Comparison of ENCODE assay signal across 9 cellular contexts in genomic region chr2:201680743-201681142, GRCh38. TPM values are rescaled to one million over a fixed set of nuclear protein-coding genes. Genes with fewer than 3 reads are reported as not detected.
DNase-seq lines count a peak whose midpoint lies in the region; ATAC-seq and TF ChIP-seq lines count a peak whose summit lies in the region.
"Had no signal": no experiment of that assay in that cellular context is flagged by ENCODE, and none has a peak within 500 bp of the region (broad histone marks: within the 10 kb centered on the region; RNA-seq: fewer than 3 reads in every experiment).

No MANE protein-coding gene starts in this region.

- WGBS in esophagus muscularis mucosa = 44% methylated on average over 9 of the region's 9 CpGs
- 43 to 57% (median 49%) methylated on average over 9 of the region's 9 CpGs for WGBS in stomach, 5 donors

- CTCF ChIA-PET in AG04449 (lab: Yijun Ruan, JAX) = interaction anchor here (1.2 to 3.0 kb wide), 3 partner anchors 13 to 17 kb away, joined by 3 to 9 read pairs (median 5); no protein-coding TSS in a partner anchor

- no peak for ATAC-seq in sciatic nerve
- ATAC-seq in HG03565 (IDR thresholded peaks at IDR 0.05; ENCODE audit: unreplicated experiment) = no peak

- no peaks in the 10 kb centered on the region for H3K79me2 ChIP-seq in OCI-LY3 (ENCODE audit: low read length)

- H3K36me3 ChIP-seq in OCI-LY3 (replicated peaks; ENCODE audit: low read depth, low read length) = no peaks in the 10 kb centered on the region
- no peaks in the 10 kb centered on the region for H3K36me3 ChIP-seq in esophagus muscularis mucosa
- no peaks in the 10 kb centered on the region for H3K36me3 ChIP-seq in stomach

- POLR2A ChIA-PET in AG04449 (lab: Yijun Ruan, JAX) = no interaction called here

- DNase-seq in AG04449 (ENCODE audit: low read depth, low spot score) (no peak), ELF-1 (ENCODE audit: low read depth, low spot score) (peak; percentile 72), esophagus muscularis mucosa (ENCODE audit: extremely low spot score) (peak; percentile 47), glomerular visceral epithelial cell (ENCODE audit: extremely low spot score) (no peak), sciatic nerve (ENCODE audit: low spot score) (no peak), stomach (no peak)
- DNase-seq: activated T-cell treated with anti-CD3 and anti-CD28 coated beads, Interleukin-2, amount 50 U/mL, for 1 hour had no signal

- H3K9me3 ChIP-seq in OCI-LY3 (ENCODE audit: insufficient read depth, low read length) (no peaks in the 10 kb centered on the region), esophagus muscularis mucosa (no peaks in the 10 kb centered on the region), stomach (no peaks in the 10 kb centered on the region)

- intact Hi-C loops in esophagus muscularis mucosa (cut with DNase I) = no loop called here
- intact Hi-C loops in sciatic nerve (cut with DNase I) = no loop called here
- intact Hi-C loops in stomach (cut with DNase I; ENCODE audit: low total_unique reads) = no loop called here

- no peak overlapping the region for H3K4me2 ChIP-seq in OCI-LY3 (ENCODE audit: low read length)

- H3K4me3 ChIP-seq in AG04449 (ENCODE audit: low read depth, low read length) = no peak overlapping the region
- H3K4me3 ChIP-seq in OCI-LY3 (ENCODE audit: low read length) = no peak overlapping the region
- H3K4me3 ChIP-seq in esophagus muscularis mucosa = no peak overlapping the region
- no peak overlapping the region for H3K4me3 ChIP-seq in stomach

- H2AFZ ChIP-seq in OCI-LY3 (ENCODE audit: low read depth, low read length) = no peak overlapping the region

- no peaks in the 10 kb centered on the region for H3K27me3 ChIP-seq in OCI-LY3 (ENCODE audit: low read depth, low read length)
- peaks cover 0 to 9% (median 0%) of the 10 kb centered on the region in 4 donors for H3K27me3 ChIP-seq in esophagus muscularis mucosa
- H3K27me3 ChIP-seq in stomach = peaks cover 0 to 14% (median 0%) of the 10 kb centered on the region in 3 donors

- TF ChIP-seq POLR2A in esophagus muscularis mucosa (IDR thresholded peaks at IDR 0.05; ENCODE audit: low read depth) (no peak), stomach (IDR thresholded peaks at IDR 0.05) (no peak)

- no peak for TF ChIP-seq EP300 in esophagus muscularis mucosa (IDR thresholded peaks at IDR 0.05)
- TF ChIP-seq EP300 in stomach (IDR thresholded peaks at IDR 0.05) = no peak

- no peaks in the 10 kb centered on the region for H4K20me1 ChIP-seq in OCI-LY3 (ENCODE audit: insufficient read depth, low read length)

- TF ChIP-seq CTCF in AG04449 (IDR thresholded peaks at IDR 0.05; ENCODE audit: insufficient read depth, low read length, missing control alignments) (peak; percentile 36), OCI-LY3 (IDR thresholded peaks at IDR 0.05; ENCODE audit: low read depth, low read length) (peak; percentile 42), esophagus muscularis mucosa (IDR thresholded peaks at IDR 0.05) (peak in 1 of 3 experiments; percentile 9), stomach (IDR thresholded peaks at IDR 0.05) (peak in 1 of 7 experiments; percentile 16)

- H3K27ac ChIP-seq in OCI-LY3 (ENCODE audit: low read length) = no peak overlapping the region
- no peak overlapping the region for H3K27ac ChIP-seq in esophagus muscularis mucosa (replicated peaks in 1 of 4)
- no peak overlapping the region for H3K27ac ChIP-seq in stomach

- no peak overlapping the region for H3K9ac ChIP-seq in OCI-LY3 (ENCODE audit: low read length)

- H3K4me1 ChIP-seq in OCI-LY3 (ENCODE audit: low read length) = no peaks in the 10 kb centered on the region
- no peaks in the 10 kb centered on the region for H3K4me1 ChIP-seq in esophagus muscularis mucosa
- no peaks in the 10 kb centered on the region for H3K4me1 ChIP-seq in stomach

RNA-seq across cellular contexts. Expression of gene MPP4, which starts 17.7 kb away (rescaled TPM):
- total RNA-seq in esophagus muscularis mucosa = under 1 TPM in 1 of 4 donors, not detected in 3; 0.23 TPM
- 0.27 TPM for total RNA-seq in sciatic nerve
- total RNA-seq in stomach = under 1 TPM in 1 of 5 donors, not detected in 4; 0.73 TPM
- under 1 TPM in 1 of 3 donors, not detected in 2; 0.46 TPM for polyA plus RNA-seq in stomach

RNA-seq across cellular contexts. Expression of gene TMEM237, which starts 37.4 kb away (rescaled TPM):
- 10 to 100 TPM; 14.5 to 17.7 (median 16.4) TPM for total RNA-seq in esophagus muscularis mucosa
- 21.8 TPM for total RNA-seq in sciatic nerve
- total RNA-seq in stomach = 10 to 100 TPM in 4 of 5 donors, under 1 TPM in 1; 0.87 to 41.5 (median 17.5) TPM
- polyA plus RNA-seq in stomach = 10 to 100 TPM in 1 of 3 donors, 1 to 10 TPM in 2; 4.3 to 12.3 (median 5.2) TPM

Comparison
In these comparisons a context has a peak if more than half of its experiments do, and no peak if none do; other contexts are left out.
1. DNase-seq: peak in ELF-1 (single experiment) and esophagus muscularis mucosa (single experiment); none in AG04449 (single experiment), glomerular visceral epithelial cell (single experiment), sciatic nerve (single experiment) and stomach (single experiment).